Comparison of ENCODE assay signal across 8 cellular contexts in the genomic region with DNA sequence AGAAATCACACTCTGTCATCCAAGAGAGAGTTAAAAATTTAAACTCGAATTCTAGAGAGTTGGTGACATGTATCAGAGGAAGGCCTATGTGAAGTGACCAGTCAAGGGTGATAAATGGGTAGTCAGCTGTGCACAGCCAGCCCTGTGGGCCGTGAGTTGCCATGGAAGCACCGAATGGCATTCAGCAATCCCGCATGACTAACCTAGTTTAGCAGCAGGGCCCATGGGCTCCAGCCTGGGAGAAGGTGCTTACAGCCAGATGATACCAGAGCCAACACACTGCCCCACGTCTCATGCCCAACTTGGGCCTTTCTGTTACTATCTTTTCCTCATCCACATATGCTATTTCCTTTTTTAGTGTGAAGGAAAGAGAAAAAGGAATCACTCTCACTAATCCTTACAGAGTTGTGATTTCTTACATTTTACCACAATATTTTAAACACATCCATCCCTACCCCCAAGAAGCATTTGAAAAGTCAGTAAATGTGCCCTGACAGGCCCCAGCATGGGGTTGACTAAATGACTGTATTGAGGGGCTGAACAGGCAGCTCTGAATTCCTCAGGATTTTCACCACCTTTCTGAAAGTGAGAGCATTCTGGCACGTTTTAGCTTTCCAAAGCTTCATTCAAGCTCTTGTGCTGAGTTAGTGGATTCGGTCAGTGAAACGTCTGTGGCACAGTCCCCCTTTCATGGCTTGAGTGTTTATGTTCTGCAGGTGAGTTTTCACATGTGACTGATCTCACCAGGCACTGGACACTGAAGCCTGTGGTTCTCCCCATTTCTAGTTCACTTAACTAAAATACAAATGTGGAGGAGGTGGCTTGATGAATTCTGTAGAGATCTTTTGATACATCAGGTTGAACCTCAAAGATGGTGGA.
A peak's percentile ranks its signal among the peaks of the same experiment; 100 is the strongest.
DNase-seq lines count a peak whose midpoint lies in the region; ATAC-seq, FAIRE-seq and TF ChIP-seq lines count a peak whose summit lies in the region.

No MANE protein-coding gene starts in this region.

- peak overlapping the region; percentile 51 for H3K4me2 ChIP-seq in A549

- H3K4me1 Mint-ChIP-seq in brain = peaks cover 58% of the 10 kb centered on the region
- peaks cover 49% of the 10 kb centered on the region for H3K4me1 Mint-ChIP-seq in activated T-helper 1 cell treated with anti-CD3 and anti-CD28 coated beads, Interleukin-12 subunit alpha, Interleukin-12 subunit beta, Interleukin-2, Interleukin-4 antibody, amounts not matched to agents 30 ng/mL and 10 ng/mL and 1 ng/mL, durations not matched to agents 14 hours and 24 hours and 36 hours (ENCODE audit: low read depth)

- no peak overlapping the region for H3K4me3 ChIP-seq in A549
- H3K4me3 ChIP-seq in MG63 = no peak overlapping the region
- no peak overlapping the region for H3K4me3 ChIP-seq in skin epidermis

- no peak for TF ChIP-seq RAD21 in A549 (conservative IDR thresholded peaks at IDR 0.05 in 1 of 2, IDR thresholded peaks at IDR 0.05 in 1 of 2)

- H3K36me3 Mint-ChIP-seq in brain = no peaks in the 10 kb centered on the region
- no peaks in the 10 kb centered on the region for H3K36me3 Mint-ChIP-seq in activated T-helper 1 cell treated with anti-CD3 and anti-CD28 coated beads, Interleukin-12 subunit alpha, Interleukin-12 subunit beta, Interleukin-2, Interleukin-4 antibody, amounts not matched to agents 30 ng/mL and 10 ng/mL and 1 ng/mL, durations not matched to agents 14 hours and 24 hours and 36 hours (ENCODE audit: low read depth)

- 42% methylated on average over 8 of the region's 8 CpGs for WGBS in A549 (ENCODE audit: missing lambda C conversion rate)

- no peaks in the 10 kb centered on the region for H3K36me3 ChIP-seq in MG63

- H3K27me3 ChIP-seq in MG63 = no peaks in the 10 kb centered on the region

- H3K27ac ChIP-seq in A549 (peak overlapping the region in 1 of 2 experiments; percentile 49; a peak in 2 of 6 replicates), skin epidermis (peak overlapping the region in 13 of 21 experiments; percentile 18 to 74 (median 53))

- ATAC-seq in A549 = peak; percentile 96 to 99
- peak; percentile 41 for ATAC-seq in GM18907 (IDR thresholded peaks at IDR 0.05; ENCODE audit: unreplicated experiment)

- TF ChIP-seq CTCF in A549 (IDR thresholded peaks at IDR 0.05) (no peak), brain (conservative IDR thresholded peaks at IDR 0.05) (no peak)

- no peaks in the 10 kb centered on the region for H3K27me3 Mint-ChIP-seq in brain
- no peaks in the 10 kb centered on the region for H3K27me3 Mint-ChIP-seq in activated T-helper 1 cell treated with anti-CD3 and anti-CD28 coated beads, Interleukin-12 subunit alpha, Interleukin-12 subunit beta, Interleukin-2, Interleukin-4 antibody, amounts not matched to agents 30 ng/mL and 10 ng/mL and 1 ng/mL, durations not matched to agents 14 hours and 24 hours and 36 hours (ENCODE audit: insufficient read depth)

- peaks cover 0 to 2% (median 0%) of the 10 kb centered on the region in 5 experiments for H3K9me3 Mint-ChIP-seq in brain
- H3K9me3 Mint-ChIP-seq in activated T-helper 1 cell treated with anti-CD3 and anti-CD28 coated beads, Interleukin-12 subunit alpha, Interleukin-12 subunit beta, Interleukin-2, Interleukin-4 antibody, amounts not matched to agents 30 ng/mL and 10 ng/mL and 1 ng/mL, durations not matched to agents 14 hours and 24 hours and 36 hours = no peaks in the 10 kb centered on the region

- H3K4me1 ChIP-seq in A549 = peaks cover 54% of the 10 kb centered on the region

- no peak for TF ChIP-seq EP300 in A549 (IDR thresholded peaks at IDR 0.05)

- CTCF ChIA-PET in A549 (lab: Yijun Ruan, JAX) = interaction anchor here (0.7 kb wide), 1 partner anchor 54 kb away, joined by 4 read pairs; no protein-coding TSS in a partner anchor

- H3K4me3 Mint-ChIP-seq in brain = peak overlapping the region; percentile 59 to 76 (median 71)
- no peak overlapping the region for H3K4me3 Mint-ChIP-seq in activated T-helper 1 cell treated with anti-CD3 and anti-CD28 coated beads, Interleukin-12 subunit alpha, Interleukin-12 subunit beta, Interleukin-2, Interleukin-4 antibody, amounts not matched to agents 30 ng/mL and 10 ng/mL and 1 ng/mL, durations not matched to agents 14 hours and 24 hours and 36 hours

- POLR2A ChIA-PET in A549 (lab: Yijun Ruan, JAX) = no interaction called here

- H3K27ac Mint-ChIP-seq in brain = peak overlapping the region; percentile 83 to 98 (median 97)
- no peak overlapping the region for H3K27ac Mint-ChIP-seq in activated T-helper 1 cell treated with anti-CD3 and anti-CD28 coated beads, Interleukin-12 subunit alpha, Interleukin-12 subunit beta, Interleukin-2, Interleukin-4 antibody, amounts not matched to agents 30 ng/mL and 10 ng/mL and 1 ng/mL, durations not matched to agents 14 hours and 24 hours and 36 hours

- no peak for FAIRE-seq in A549 (lab: Jason Lieb, UNC)

- intact Hi-C loops in activated T-helper 1 cell treated with anti-CD3 and anti-CD28 coated beads, Interleukin-12 subunit alpha, Interleukin-12 subunit beta, Interleukin-2, Interleukin-4 antibody, amounts not matched to agents 30 ng/mL and 10 ng/mL and 1 ng/mL, durations not matched to agents 14 hours and 24 hours and 36 hours (cut with micrococcal nuclease) = no loop called here

- H3K9me3 ChIP-seq in A549 (no peaks in the 10 kb centered on the region), MG63 (no peaks in the 10 kb centered on the region)

- TF ChIP-seq POLR2A in A549 (IDR thresholded peaks at IDR 0.05; ENCODE audit: low read length) = no peak

- DNase-seq in A549 (ENCODE audit: low read depth in 1 of 2, low spot score in 1 of 2) (peak; percentile 54 to 60), MG63 (peak; percentile 86), iris pigment epithelial cell (ENCODE audit: low read depth) (peak; percentile 94)
- no peak for DNase-seq in activated CD4-positive, alpha-beta T cell treated with anti-CD3 and anti-CD28 coated beads, Interleukin-2, amount 50 U/mL, for 4 hours
- DNase-seq in activated T-helper 1 cell treated with anti-CD3 and anti-CD28 coated beads, Interleukin-12 subunit alpha, Interleukin-12 subunit beta, Interleukin-2, Interleukin-4 antibody, amounts not matched to agents 30 ng/mL and 10 ng/mL and 1 ng/mL, durations not matched to agents 14 hours and 24 hours and 36 hours (ENCODE audit: low spot score) = no peak

TF ChIP-seq in A549, 52 proteins besides CTCF, POLR2A, EP300 and RAD21:
- no peak for TF ChIP-seq GATA3 (IDR thresholded peaks at IDR 0.05; ENCODE audit: borderline replicate concordance)
- TF ChIP-seq, protein P1, sequence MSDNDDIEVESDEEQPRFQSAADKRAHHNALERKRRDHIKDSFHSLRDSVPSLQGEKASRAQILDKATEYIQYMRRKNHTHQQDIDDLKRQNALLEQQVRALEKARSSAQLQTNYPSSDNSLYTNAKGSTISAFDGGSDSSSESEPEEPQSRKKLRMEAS (IDR thresholded peaks at IDR 0.05) = no peak
TF ChIP-seq in A549: peak in this region for 0.

Comparison
In these comparisons a context has a peak if more than half of its experiments do, and no peak if none do; other contexts are left out.
1. DNase-seq: peak in A549 (2 of 2), MG63 (single experiment) and iris pigment epithelial cell (single experiment); none in activated CD4-positive, alpha-beta T cell treated with anti-CD3 and anti-CD28 coated beads, Interleukin-2, amount 50 U/mL, for 4 hours (0 of 2) and activated T-helper 1 cell treated with anti-CD3 and anti-CD28 coated beads, Interleukin-12 subunit alpha, Interleukin-12 subunit beta, Interleukin-2, Interleukin-4 antibody, amounts not matched to agents 30 ng/mL and 10 ng/mL and 1 ng/mL, durations not matched to agents 14 hours and 24 hours and 36 hours (single experiment).